Comparison of ENCODE assay signal across 1 cellular context in genomic region chr16:79662673-79663313, GRCh38.
TF ChIP-seq lines count a peak whose summit lies in the region.

No MANE protein-coding gene starts in this region.

TF ChIP-seq in HepG2, 621 proteins besides CTCF, POLR2A, EP300 and RAD21 (continued from another document):
- TF ChIP-seq ARID4A (CRISPR knock-in tag; IDR thresholded peaks at IDR 0.05; ENCODE audit: borderline replicate concordance), result no peak
- no peak for TF ChIP-seq ZNF549 (CRISPR knock-in tag; IDR thresholded peaks at IDR 0.05)
- no peak for TF ChIP-seq HNF4G (IDR thresholded peaks at IDR 0.05; ENCODE audit: borderline replicate concordance, low read depth, low read length)
- no peak for TF ChIP-seq HNF4G (CRISPR knock-in tag; IDR thresholded peaks at IDR 0.05; ENCODE audit: borderline replicate concordance, low read depth)
- no peak for TF ChIP-seq THAP7 (CRISPR knock-in tag; IDR thresholded peaks at IDR 0.05)
- no peak for TF ChIP-seq MAX (IDR thresholded peaks at IDR 0.05)
